ENCODE assay signal across 18 cellular contexts in genomic region chr14:45199246-45199645, GRCh38. TPM values are rescaled to one million over a fixed set of nuclear protein-coding genes. Genes with fewer than 3 reads are reported as not detected.
DNase-seq lines count a peak whose midpoint lies in the region; TF ChIP-seq lines count a peak whose summit lies in the region.
"Had no signal": no experiment of that assay in that cellular context is flagged by ENCODE, and none has a peak within 500 bp of the region (broad histone marks: within the 10 kb centered on the region; RNA-seq: fewer than 3 reads in every experiment).

No MANE protein-coding gene starts in this region.

- no peak overlapping the region for H3K4me3 ChIP-seq in cardiac fibroblast (replicated peaks in 1 of 2; ENCODE audit: low read depth in 2 of 2, low read length in 2 of 2)
- H3K4me3 ChIP-seq: lower lobe of right lung, skin epidermis had no signal

- TF ChIP-seq CTCF in cardiac fibroblast (IDR thresholded peaks at IDR 0.05; ENCODE audit: low read depth, low read length), result no peak

- peak; percentile 15 for DNase-seq in AG08396 (ENCODE audit: low spot score)
- DNase-seq in LHCN-M2 (ENCODE audit: low read depth), result peak; percentile 37
- DNase-seq in cardiac fibroblast (ENCODE audit: low read depth in 2 of 2), result peak; percentile 14 to 82
- DNase-seq in kidney tubule cell (ENCODE audit: low spot score), result peak; percentile 39
- DNase-seq in DMS79 (lab: John Stamatoyannopoulos, UW), result no peak
- DNase-seq in G401 (ENCODE audit: low spot score), result no peak
- DNase-seq in NCI-H1417 treated with DMSO at 0.1 percent for 48 hours (lab: John Stamatoyannopoulos, UW), result no peak
- DNase-seq in cerebellum (ENCODE audit: low spot score), result no peak
- DNase-seq: activated CD4-positive, alpha-beta T cell treated with anti-CD3 and anti-CD28 coated beads for 1 hour; activated CD8-positive, alpha-beta memory T cell treated with anti-CD3 and anti-CD28 coated beads, Interleukin-2, amount 50 U/mL, for 4 hours; activated naive CD4-positive, alpha-beta T cell treated with anti-CD3 and anti-CD28 coated beads, Interleukin-2, amount 50 U/mL, for 16 hours; cerebellar nuclear complex; lower lobe of right lung; MM.1S; NCI-H2081; stimulated activated naive CD4-positive, alpha-beta T cell treated with Interleukin-2 at 50 U/mL for 16 hours; T-helper 2 cell had no signal

- in situ Hi-C loops in G401 (cut with HindIII; ENCODE audit: low sequenced_read_pairs), result no loop called here

RNA-seq across cellular contexts. Expression of gene MIS18BP1, which starts 53.8 kb away (rescaled TPM):
- total RNA-seq in LHCN-M2 (2014; rRNA removed) (40.2 and 45.4 TPM in 2 replicates), cerebellum (35.7 TPM)
- 4.3 TPM for polyA plus RNA-seq in LHCN-M2 (2012)
- total RNA-seq in G401 (2014; rRNA removed; shearing (Covaris generic)), result 24.2 and 32.8 TPM in 2 replicates

Comparison
In these comparisons a context has a peak if more than half of its experiments do, and no peak if none do; other contexts are left out.
1. DNase-seq: peak in AG08396 (single experiment), LHCN-M2 (single experiment), cardiac fibroblast (2 of 2) and kidney tubule cell (single experiment); none in DMS79 (single experiment), G401 (single experiment), NCI-H1417 treated with DMSO at 0.1 percent for 48 hours (single experiment) and cerebellum (single experiment).